9 cellular contexts compared by ENCODE assay signal in genomic region chr6:87755697-87756671, GRCh38. TPM values are rescaled to one million over a fixed set of nuclear protein-coding genes. Genes with fewer than 3 reads are reported as not detected.
DNase-seq lines count a peak whose midpoint lies in the region; ATAC-seq and TF ChIP-seq lines count a peak whose summit lies in the region.
"Had no signal": no experiment of that assay in that cellular context is flagged by ENCODE, and none has a peak within 500 bp of the region (broad histone marks: within the 10 kb centered on the region; RNA-seq: fewer than 3 reads in every experiment).

No MANE protein-coding gene starts in this region.

- POLR2A ChIA-PET in MCF 10A (lab: Yijun Ruan, JAX) (interaction anchor here (0.8 to 1.1 kb wide), 2 partner anchors 13 to 16 kb away, joined by 3 read pairs; no protein-coding TSS in a partner anchor), HEK293T (lab: Yijun Ruan, JAX) (interaction anchor here (1.0 to 1.5 kb wide), 2 partner anchors 54 to 1514 kb away, joined by 4 to 5 read pairs; partner anchors contain the start of gene AKIRIN2)
- POLR2A ChIA-PET in CD4-positive, alpha-beta T cell (lab: Charles Lee): interaction anchor here (1.5 kb wide), 1 partner anchor 58 kb away, joined by 4 read pairs; no protein-coding TSS in a partner anchor

- H3K27me3 Mint-ChIP-seq in MCF 10A (ENCODE audit: insufficient read depth, unreplicated experiment): no peaks in the 10 kb centered on the region
- no peaks in the 10 kb centered on the region for H3K27me3 Mint-ChIP-seq in CD4-positive, alpha-beta T cell

- ATAC-seq in CD4-positive, alpha-beta T cell (ENCODE audit: poor library complexity): no peak
- no peak for ATAC-seq in GM18867 (IDR thresholded peaks at IDR 0.05; ENCODE audit: unreplicated experiment)

- no peaks in the 10 kb centered on the region for H3K36me3 ChIP-seq in breast epithelium
- H3K36me3 ChIP-seq in SJSA1: no peaks in the 10 kb centered on the region
- H3K36me3 ChIP-seq in testis (ENCODE audit: low read depth, missing control alignments): no peaks in the 10 kb centered on the region

- no TSS peak for BruUV-seq in MCF 10A (replicated peaks; lab: Mats Ljungman, UMichigan)

- H3K36me3 Mint-ChIP-seq in MCF 10A (ENCODE audit: insufficient read depth, unreplicated experiment): no peaks in the 10 kb centered on the region
- H3K36me3 Mint-ChIP-seq in CD4-positive, alpha-beta T cell (ENCODE audit: low read depth): no peaks in the 10 kb centered on the region

- no peak overlapping the region for H3K4me3 Mint-ChIP-seq in MCF 10A (ENCODE audit: unreplicated experiment)
- H3K4me3 Mint-ChIP-seq in CD4-positive, alpha-beta T cell: no peak overlapping the region
- H3K4me3 Mint-ChIP-seq: activated naive CD4-positive, alpha-beta T cell treated with anti-CD3 and anti-CD28 coated beads for 36 hours had no signal

- H3K27ac ChIP-seq in breast epithelium: peak overlapping the region; percentile 19 to 41
- H3K27ac ChIP-seq in SJSA1: peak overlapping the region; percentile 49
- no peak overlapping the region for H3K27ac ChIP-seq in testis
- no peak overlapping the region for H3K27ac ChIP-seq in CD4-positive, alpha-beta T cell (ENCODE audit: low read depth, low read length)

- intact Hi-C loops in breast epithelium (cut with DNase I; ENCODE audit: low total_unique reads) (no loop called here), MCF 10A (cut with micrococcal nuclease) (loop anchor here (2.0 kb wide), 2 partner anchors 33 to 57 kb away; no protein-coding TSS in a partner anchor), testis (cut with DNase I; ENCODE audit: low total_unique reads) (no loop called here)
- intact Hi-C loops in CD4-positive, alpha-beta T cell (cut with DNase I, micrococcal nuclease): no loop called here

- TF ChIP-seq POLR2A in breast epithelium (IDR thresholded peaks at IDR 0.05) (no peak), testis (IDR thresholded peaks at IDR 0.05) (no peak)

- no peaks in the 10 kb centered on the region for H3K9me3 Mint-ChIP-seq in MCF 10A (ENCODE audit: unreplicated experiment)
- no peaks in the 10 kb centered on the region for H3K9me3 Mint-ChIP-seq in CD4-positive, alpha-beta T cell
- H3K9me3 Mint-ChIP-seq: activated naive CD4-positive, alpha-beta T cell treated with anti-CD3 and anti-CD28 coated beads for 36 hours had no signal

- no peak overlapping the region for H3K27ac Mint-ChIP-seq in MCF 10A (ENCODE audit: low read depth, unreplicated experiment)
- no peak overlapping the region for H3K27ac Mint-ChIP-seq in CD4-positive, alpha-beta T cell
- H3K27ac Mint-ChIP-seq: activated naive CD4-positive, alpha-beta T cell treated with anti-CD3 and anti-CD28 coated beads for 36 hours had no signal

- H3K27me3 ChIP-seq in breast epithelium (no peaks in the 10 kb centered on the region), SJSA1 (replicated peaks) (no peaks in the 10 kb centered on the region), testis (no peaks in the 10 kb centered on the region)
- no peaks in the 10 kb centered on the region for H3K27me3 ChIP-seq in CD4-positive, alpha-beta T cell (ENCODE audit: control insufficient read depth, insufficient read depth, low read length)

- no peak overlapping the region for H3K4me3 ChIP-seq in breast epithelium
- no peak overlapping the region for H3K4me3 ChIP-seq in SJSA1
- no peak overlapping the region for H3K4me3 ChIP-seq in fibroblast of the aortic adventitia (ENCODE audit: low read depth, low read length)
- no peak overlapping the region for H3K4me3 ChIP-seq in testis

- DNase-seq in breast epithelium (ENCODE audit: low spot score in 2 of 2) (no peak), MCF 10A (ENCODE audit: unreplicated experiment) (no peak), SJSA1 (ENCODE audit: low read depth in 1 of 2, low spot score in 2 of 2) (peak; percentile 48 to 60), fibroblast of the aortic adventitia (ENCODE audit: low read depth) (peak; percentile 65), testis (peak; percentile 38), HEK293T (ENCODE audit: extremely low spot score) (no peak)
- DNase-seq in CD4-positive, alpha-beta T cell: no peak

- TF ChIP-seq CTCF in breast epithelium (IDR thresholded peaks at IDR 0.05) (no peak), MCF 10A (IDR thresholded peaks at IDR 0.05; ENCODE audit: unreplicated experiment) (no peak), fibroblast of the aortic adventitia (IDR thresholded peaks at IDR 0.05; ENCODE audit: insufficient read depth, low read length) (no peak), testis (IDR thresholded peaks at IDR 0.05) (no peak)
- TF ChIP-seq CTCF in CD4-positive, alpha-beta T cell (IDR thresholded peaks at IDR 0.05): no peak

- CTCF ChIA-PET in MCF 10A (lab: Yijun Ruan, JAX): interaction anchor here (0.6 to 1.2 kb wide), 3 partner anchors 37 to 737 kb away, joined by 3 to 7 read pairs (median 6); no protein-coding TSS in a partner anchor
- CTCF ChIA-PET in CD4-positive, alpha-beta T cell (lab: Charles Lee): no interaction called here
- CTCF ChIA-PET in HEK293T (lab: Yijun Ruan, JAX): no interaction called here

- H3K4me1 ChIP-seq in breast epithelium: peaks cover 0 to 4% of the 10 kb centered on the region in 2 donors
- H3K4me1 ChIP-seq in SJSA1 (replicated peaks): peaks cover 20% of the 10 kb centered on the region
- peaks cover 17% of the 10 kb centered on the region for H3K4me1 ChIP-seq in testis

- peaks cover 6% of the 10 kb centered on the region for H3K4me1 Mint-ChIP-seq in MCF 10A (ENCODE audit: insufficient read depth, unreplicated experiment)
- H3K4me1 Mint-ChIP-seq in CD4-positive, alpha-beta T cell (ENCODE audit: low read depth): peaks cover 5% of the 10 kb centered on the region

- WGBS in testis, 2 donors: 29 to 43% methylated on average over 7 of the region's 7 CpGs

- no peaks in the 10 kb centered on the region for H3K9me3 ChIP-seq in breast epithelium
- H3K9me3 ChIP-seq in SJSA1 (replicated peaks): no peaks in the 10 kb centered on the region
- H3K9me3 ChIP-seq in testis: no peaks in the 10 kb centered on the region
- no peaks in the 10 kb centered on the region for H3K9me3 ChIP-seq in CD4-positive, alpha-beta T cell (ENCODE audit: control insufficient read depth, low read length)

TF ChIP-seq in HEK293T, 16 proteins besides CTCF, POLR2A, EP300 and RAD21:
- TF ChIP-seq LEF1 (IDR thresholded peaks at IDR 0.05; ENCODE audit: borderline replicate concordance) (no peak), SP1 (IDR thresholded peaks at IDR 0.05) (no peak), ZNF384 (IDR thresholded peaks at IDR 0.05) (no peak), ELF4 (IDR thresholded peaks at IDR 0.05) (no peak), HDGF (IDR thresholded peaks at IDR 0.05; ENCODE audit: borderline replicate concordance) (no peak), ARNT (IDR thresholded peaks at IDR 0.05) (no peak)

RNA-seq across cellular contexts. Expression of gene AKIRIN2, which starts 54.0 kb away (rescaled TPM):
- total RNA-seq in breast epithelium: 10 to 100 TPM; 18.4 to 30.6 (median 22.8) TPM
- 47.6 and 48.1 TPM in 2 replicates for total RNA-seq in MCF 10A (2022)
- total RNA-seq in SJSA1 (2014; rRNA removed; shearing (Covaris generic)): 16.1 and 28.3 TPM in 2 replicates
- total RNA-seq in fibroblast of the aortic adventitia (ENCODE audit: low replicate concordance): 14.9 and 17.3 TPM in 2 replicates
- total RNA-seq in testis: 10 to 100 TPM; 72.5 to 73.5 TPM
- 65.2 TPM for polyA plus RNA-seq in testis (ENCODE audit: insufficient read depth, low read depth, low replicate concordance)
- total RNA-seq in CD4-positive, alpha-beta T cell: 10 to 100 TPM; 91.0 to 92.5 TPM

Comparison
In these comparisons a context has a peak if more than half of its experiments do, and no peak if none do; other contexts are left out.
1. DNase-seq: peak in SJSA1 (2 of 2), fibroblast of the aortic adventitia (single experiment) and testis (single experiment); none in breast epithelium (0 of 2), MCF 10A (single experiment), CD4-positive, alpha-beta T cell (0 of 10) and HEK293T (single experiment).
2. H3K27ac ChIP-seq: peak in breast epithelium (2 of 2) and SJSA1 (single experiment); none in testis (0 of 2) and CD4-positive, alpha-beta T cell (single experiment).